Comparison of ENCODE assay signal across 8 cellular contexts in the genomic region with DNA sequence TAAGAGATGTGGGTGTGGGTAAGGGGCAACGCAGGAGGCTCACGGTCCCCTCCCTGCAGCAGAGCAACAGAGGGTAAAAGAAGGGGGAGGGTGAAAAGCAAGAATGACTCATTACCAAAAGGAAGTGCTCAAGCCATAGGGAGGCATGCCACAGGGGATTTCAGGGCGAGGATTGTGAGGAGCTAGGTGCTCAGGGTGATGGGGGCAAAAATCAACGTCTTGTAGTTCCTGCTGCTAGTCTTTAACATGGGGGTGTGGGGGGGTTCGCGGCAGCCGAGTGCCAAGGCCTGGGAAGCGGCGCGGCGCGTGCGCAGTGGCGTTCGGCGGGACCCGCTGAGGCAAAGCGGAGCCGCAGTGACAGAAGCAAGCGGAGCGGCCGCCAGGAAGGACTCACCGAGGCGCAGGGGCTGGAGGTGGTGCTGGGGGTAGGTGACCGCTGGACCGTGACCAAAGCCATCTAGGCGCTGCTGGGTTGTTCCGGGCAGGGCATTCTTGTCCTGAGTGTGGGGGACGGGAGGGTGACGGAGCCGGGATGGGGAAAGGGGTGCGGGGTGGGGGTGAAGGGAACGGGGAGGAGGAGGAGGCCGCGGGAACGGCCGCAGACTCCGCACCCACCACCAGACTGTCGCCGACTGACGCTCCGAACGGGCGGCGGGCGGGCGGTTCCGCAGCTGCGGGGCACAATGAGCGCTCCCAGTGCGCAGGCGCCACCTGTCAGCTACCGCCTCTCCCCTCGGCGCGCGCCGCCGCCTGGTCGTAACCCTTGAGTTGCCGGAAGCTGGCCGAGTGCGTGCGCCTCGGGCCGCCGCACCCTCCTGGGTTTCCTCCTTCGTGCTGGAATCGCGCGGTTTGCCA. TPM values are rescaled to one million over a fixed set of nuclear protein-coding genes. Genes with fewer than 3 reads are reported as not detected.
DNase-seq lines count a peak whose midpoint lies in the region; ATAC-seq and TF ChIP-seq lines count a peak whose summit lies in the region.

A gene with protein sequence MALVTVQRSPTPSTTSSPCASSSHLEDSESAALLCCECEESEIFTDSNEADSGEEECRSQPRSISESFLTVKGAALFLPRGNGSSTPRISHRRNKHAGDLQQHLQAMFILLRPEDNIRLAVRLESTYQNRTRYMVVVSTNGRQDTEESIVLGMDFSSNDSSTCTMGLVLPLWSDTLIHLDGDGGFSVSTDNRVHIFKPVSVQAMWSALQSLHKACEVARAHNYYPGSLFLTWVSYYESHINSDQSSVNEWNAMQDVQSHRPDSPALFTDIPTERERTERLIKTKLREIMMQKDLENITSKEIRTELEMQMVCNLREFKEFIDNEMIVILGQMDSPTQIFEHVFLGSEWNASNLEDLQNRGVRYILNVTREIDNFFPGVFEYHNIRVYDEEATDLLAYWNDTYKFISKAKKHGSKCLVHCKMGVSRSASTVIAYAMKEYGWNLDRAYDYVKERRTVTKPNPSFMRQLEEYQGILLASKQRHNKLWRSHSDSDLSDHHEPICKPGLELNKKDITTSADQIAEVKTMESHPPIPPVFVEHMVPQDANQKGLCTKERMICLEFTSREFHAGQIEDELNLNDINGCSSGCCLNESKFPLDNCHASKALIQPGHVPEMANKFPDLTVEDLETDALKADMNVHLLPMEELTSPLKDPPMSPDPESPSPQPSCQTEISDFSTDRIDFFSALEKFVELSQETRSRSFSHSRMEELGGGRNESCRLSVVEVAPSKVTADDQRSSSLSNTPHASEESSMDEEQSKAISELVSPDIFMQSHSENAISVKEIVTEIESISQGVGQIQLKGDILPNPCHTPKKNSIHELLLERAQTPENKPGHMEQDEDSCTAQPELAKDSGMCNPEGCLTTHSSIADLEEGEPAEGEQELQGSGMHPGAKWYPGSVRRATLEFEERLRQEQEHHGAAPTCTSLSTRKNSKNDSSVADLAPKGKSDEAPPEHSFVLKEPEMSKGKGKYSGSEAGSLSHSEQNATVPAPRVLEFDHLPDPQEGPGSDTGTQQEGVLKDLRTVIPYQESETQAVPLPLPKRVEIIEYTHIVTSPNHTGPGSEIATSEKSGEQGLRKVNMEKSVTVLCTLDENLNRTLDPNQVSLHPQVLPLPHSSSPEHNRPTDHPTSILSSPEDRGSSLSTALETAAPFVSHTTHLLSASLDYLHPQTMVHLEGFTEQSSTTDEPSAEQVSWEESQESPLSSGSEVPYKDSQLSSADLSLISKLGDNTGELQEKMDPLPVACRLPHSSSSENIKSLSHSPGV (N-terminal part only) (minus strand): TSS at position 685 of the 855 bp plus-strand sequence. CDS start 228 bp downstream, at position 457.

- ATAC-seq in GM21515 (IDR thresholded peaks at IDR 0.05; ENCODE audit: unreplicated experiment) (peak; percentile 59), PC-3 (peak; percentile 71)

- H3K4me1 ChIP-seq in PC-3 (ENCODE audit: insufficient read depth, low read length) (peaks cover 23% of the 10 kb centered on the region), mucosa of rectum (ENCODE audit: control insufficient read depth in 2 of 2, insufficient read depth in 2 of 2, low read length in 2 of 2) (peaks cover 16 to 21% of the 10 kb centered on the region in 2 donors)

- intact Hi-C loops in PC-3 (cut with micrococcal nuclease): loop anchor here (2.0 to 5.0 kb wide), 2 partner anchors 61 to 73 kb away; no protein-coding TSS in a partner anchor

- H3K4me3 ChIP-seq in PC-3 (ENCODE audit: low read length): peak within 1 kb of the TSS; percentile 85
- peak within 1 kb of the TSS; percentile 97 to 100 for H3K4me3 ChIP-seq in mucosa of rectum (ENCODE audit: low read length in 2 of 2)

- POLR2A ChIA-PET in PC-3 (lab: Charles Lee; ENCODE audit: unreplicated experiment): interaction anchor here (0.6 to 0.7 kb wide), 4 partner anchors 43 to 183 kb away, joined by 3 to 19 read pairs (median 4); no protein-coding TSS in a partner anchor

- H3K36me3 ChIP-seq in PC-3 (ENCODE audit: low read depth, low read length) (no peaks in the 10 kb centered on the region), mucosa of rectum (ENCODE audit: control insufficient read depth in 2 of 2, insufficient read depth in 2 of 2, low read length in 2 of 2) (peaks cover 0 to under 1% of the 10 kb centered on the region in 2 donors)

- no peaks in the 10 kb centered on the region for H4K20me1 ChIP-seq in PC-3 (ENCODE audit: low read length)

- CTCF ChIA-PET in PC-3 (lab: Charles Lee): interaction anchor here (0.6 to 2.4 kb wide), 6 partner anchors 61 to 447 kb away, joined by 3 to 37 read pairs (median 8); no protein-coding TSS in a partner anchor

- H3K9me3 ChIP-seq in PC-3 (ENCODE audit: low read length) (no peaks in the 10 kb centered on the region), mucosa of rectum (ENCODE audit: control insufficient read depth in 2 of 2, low read length in 2 of 2) (no peaks in the 10 kb centered on the region)

- in situ Hi-C loops in Caki2 (cut with HindIII; ENCODE audit: low pct_unique_long_range_greater_than_20kb, low sequenced_read_pairs) (no loop called here), KBM-7 (cut with MboI; ENCODE audit: low pct_unique_long_range_greater_than_20kb, low sequenced_read_pairs) (no loop called here)

- H3K9ac ChIP-seq in PC-3 (ENCODE audit: low read length): peak within 1 kb of the TSS; percentile 66
- peak within 1 kb of the TSS; percentile 93 to 96 for H3K9ac ChIP-seq in mucosa of rectum (ENCODE audit: low read depth in 1 of 2, low read length in 2 of 2)

- H3K27me3 ChIP-seq in PC-3 (ENCODE audit: low read length) (no peaks in the 10 kb centered on the region), mucosa of rectum (ENCODE audit: control insufficient read depth in 2 of 2, insufficient read depth in 2 of 2, low read length in 2 of 2) (no peaks in the 10 kb centered on the region)

- no peaks in the 10 kb centered on the region for H3F3A ChIP-seq in PC-3 (ENCODE audit: low read length, unreplicated experiment)

- DNase-seq in Caki2 (ENCODE audit: low read depth) (peak; percentile 87), KBM-7 (peak; percentile 82), PC-3 (peak; percentile 81), activated T-cell treated with anti-CD3 and anti-CD28 coated beads for 4 hours (peak; percentile 78), erythroblast (lab: John Stamatoyannopoulos, UW) (peak; percentile 92 to 94)
- peak; percentile 90 for DNase-seq in stimulated activated CD8-positive, alpha-beta memory T cell treated with anti-CD3 and anti-CD28 coated beads, Interleukin-4, amount 100 ng/mL, for 48 hours

- H2AFZ ChIP-seq in PC-3 (ENCODE audit: low read length): peak within 1 kb of the TSS; percentile 89

- H3K27ac ChIP-seq in PC-3 (ENCODE audit: low read length) (peak within 1 kb of the TSS; percentile 34), mucosa of rectum (ENCODE audit: low read depth in 2 of 2, low read length in 2 of 2) (peak within 1 kb of the TSS; percentile 95 to 97)

- TF ChIP-seq POLR2A in erythroblast (IDR thresholded peaks at IDR 0.05; ENCODE audit: low read length): peak; percentile 39

- no TSS peak for BruUV-seq in PC-3 (replicated peaks; lab: Mats Ljungman, UMichigan)

- H3K79me2 ChIP-seq in PC-3 (ENCODE audit: low read length): peaks cover 47% of the 10 kb centered on the region

- no peaks in the 10 kb centered on the region for H3K9me2 ChIP-seq in PC-3 (replicated peaks; ENCODE audit: low read length)

- H3K4me2 ChIP-seq in PC-3 (ENCODE audit: low read length): peak within 1 kb of the TSS; percentile 87

- no peak for TF ChIP-seq CTCF in PC-3 (conservative IDR thresholded peaks at IDR 0.05; ENCODE audit: low read depth, low read length)

RNA-seq across cellular contexts. Expression of the gene that starts here (rescaled TPM):
- total RNA-seq in Caki2 (2014; rRNA removed; shearing (Covaris generic); ENCODE audit: low replicate concordance): 14.3 and 28.6 TPM in 2 replicates
- total RNA-seq in PC-3 (2014; rRNA removed): 8.5 and 11.8 TPM in 2 replicates

Comparison
In these comparisons a context has a peak if more than half of its experiments do, and no peak if none do; other contexts are left out.
1. Peak in every context shown above with its lines: DNase-seq, ATAC-seq, H3K4me3 ChIP-seq and H3K27ac ChIP-seq.